10 cellular contexts compared by ENCODE assay signal in genomic region chr11:75371930-75372876, GRCh38. TPM values are rescaled to one million over a fixed set of nuclear protein-coding genes. Genes with fewer than 3 reads are reported as not detected.
DNase-seq lines count a peak whose midpoint lies in the region; ATAC-seq and TF ChIP-seq lines count a peak whose summit lies in the region.
"Had no signal": no experiment of that assay in that cellular context is flagged by ENCODE, and none has a peak within 500 bp of the region (broad histone marks: within the 10 kb centered on the region; RNA-seq: fewer than 3 reads in every experiment).

No MANE protein-coding gene starts in this region.

- H3K79me2 ChIP-seq in mesendoderm (ENCODE audit: control insufficient read depth, insufficient read depth, low read length) = no peaks in the 10 kb centered on the region

- no peak overlapping the region for H2BK5ac ChIP-seq in mesendoderm (ENCODE audit: low read length)

- peak overlapping the region; percentile 10 for H3K56ac ChIP-seq in mesendoderm (ENCODE audit: low read length)

- ATAC-seq in Right ventricle myocardium superior (ENCODE audit: poor library complexity) (peak; percentile 68), HG02884 (IDR thresholded peaks at IDR 0.05; ENCODE audit: unreplicated experiment) (no peak)
- ATAC-seq: psoas muscle had no signal

- H3K27me3 ChIP-seq in mesendoderm (ENCODE audit: insufficient read depth, low read length, poor library complexity) (no peaks in the 10 kb centered on the region), adrenal gland (no peaks in the 10 kb centered on the region)

- no peak for DNase-seq in Right ventricle myocardium superior
- DNase-seq in cardiac septum (ENCODE audit: low spot score) = no peak
- peak; percentile 15 for DNase-seq in astrocyte of the hippocampus (ENCODE audit: low read depth, low spot score)
- DNase-seq in mesendoderm = no peak
- DNase-seq in adrenal gland = no peak
- DNase-seq in AML-193 (lab: John Stamatoyannopoulos, UW) = no peak
- no peak for DNase-seq in NCI-H1105 treated with DMSO at 0.1 percent for 48 hours (lab: John Stamatoyannopoulos, UW)
- DNase-seq: activated CD4-positive, alpha-beta T cell treated with anti-CD3 and anti-CD28 coated beads for 4 hours; psoas muscle had no signal

- no peak for TF ChIP-seq CTCF in adrenal gland (IDR thresholded peaks at IDR 0.05)

- no peak overlapping the region for H3K27ac ChIP-seq in mesendoderm (ENCODE audit: low read depth, low read length)
- no peak overlapping the region for H3K27ac ChIP-seq in adrenal gland
- H3K27ac ChIP-seq: psoas muscle had no signal

- H3K4me3 ChIP-seq in mesendoderm (ENCODE audit: low read length) = no peak overlapping the region
- no peak overlapping the region for H3K4me3 ChIP-seq in adrenal gland
- H3K4me3 ChIP-seq: psoas muscle had no signal

- peaks cover 2% of the 10 kb centered on the region for H3K4me1 ChIP-seq in mesendoderm (ENCODE audit: control insufficient read depth, low read depth, low read length)
- H3K4me1 ChIP-seq in adrenal gland (replicated peaks in 1 of 2) = peaks cover 0 to 4% of the 10 kb centered on the region in 2 donors
- H3K4me1 ChIP-seq: psoas muscle had no signal

- no peak for TF ChIP-seq POLR2A in adrenal gland (IDR thresholded peaks at IDR 0.05)

- H3K9me3 ChIP-seq in adrenal gland (replicated peaks in 1 of 3) = no peaks in the 10 kb centered on the region
- H3K9me3 ChIP-seq: psoas muscle had no signal

- no peaks in the 10 kb centered on the region for H3K79me1 ChIP-seq in mesendoderm (ENCODE audit: low read length)

- intact Hi-C loops in Right ventricle myocardium superior (cut with DNase I) = no loop called here
- intact Hi-C loops in cardiac septum (cut with DNase I) = no loop called here
- intact Hi-C loops in adrenal gland (cut with DNase I) = loop anchor here in 1 of 2 donors (10.0 kb wide), 1 partner anchor 607 kb away; no protein-coding TSS in a partner anchor

- H3K23ac ChIP-seq in mesendoderm (ENCODE audit: low read length) = peak overlapping the region; percentile 80

- no peak overlapping the region for H2BK120ac ChIP-seq in mesendoderm (ENCODE audit: low read depth, low read length)

- H3K18ac ChIP-seq in mesendoderm (ENCODE audit: low read length) = no peak overlapping the region

- H2BK15ac ChIP-seq in mesendoderm (replicated peaks; ENCODE audit: low read depth) = no peak overlapping the region

- no peak overlapping the region for H3K4me2 ChIP-seq in mesendoderm (ENCODE audit: low read length)

- WGBS in mesendoderm (ENCODE audit: extremely low coverage, insufficient coverage, low lambda C conversion rate) = no CpG with 5 or more reads among the region's 8 CpGs
- WGBS in adrenal gland, 4 donors = 55 to 62% (median 59%) methylated on average over 7 to 8 of the region's 8 CpGs

- H3K36me3 ChIP-seq in mesendoderm (ENCODE audit: control insufficient read depth, insufficient read depth, low read length) = no peaks in the 10 kb centered on the region
- no peaks in the 10 kb centered on the region for H3K36me3 ChIP-seq in adrenal gland (replicated peaks in 1 of 2)

- H4K8ac ChIP-seq in mesendoderm (ENCODE audit: low read depth, low read length) = no peak overlapping the region

- H4K5ac ChIP-seq in mesendoderm (ENCODE audit: low read length) = no peak overlapping the region

- H3K4ac ChIP-seq in mesendoderm (ENCODE audit: low read depth, low read length) = no peak overlapping the region

- H3K9ac ChIP-seq in mesendoderm (ENCODE audit: low read length) = peak overlapping the region; percentile 24

- H2AK5ac ChIP-seq in mesendoderm (ENCODE audit: low read length) = peak overlapping the region; percentile 14

RNA-seq across cellular contexts. Expression of gene ARRB1, which starts 20.7 kb away (rescaled TPM):
- 24.6 TPM for total RNA-seq in Right ventricle myocardium superior
- total RNA-seq in cardiac septum = 21.4 TPM
- polyA plus RNA-seq in mesendoderm (2013, experiment 1 of 2) = 42.6 TPM
- 43.2 TPM for polyA plus RNA-seq in mesendoderm (2013, experiment 2 of 2)
- 10 to 100 TPM; 23.7 to 53.7 (median 32.0) TPM for total RNA-seq in adrenal gland
- 10 to 100 TPM in 1 of 3 donors, 1 to 10 TPM in 2; 4.9 to 15.2 (median 8.8) TPM for polyA plus RNA-seq in adrenal gland

RNA-seq across cellular contexts. Expression of gene RPS3, which starts 27.1 kb away (rescaled TPM):
- 827 TPM for total RNA-seq in Right ventricle myocardium superior
- total RNA-seq in cardiac septum = 717 TPM
- 6,635 TPM for polyA plus RNA-seq in mesendoderm (2013, experiment 1 of 2)
- polyA plus RNA-seq in mesendoderm (2013, experiment 2 of 2) = 6,755 TPM
- total RNA-seq in adrenal gland = 1,000 to 10,000 TPM in 7 of 8 donors, 100 to 1,000 TPM in 1; 776 to 1,829 (median 1,308) TPM
- 1,000 to 10,000 TPM; 1,074 to 1,454 (median 1,425) TPM for polyA plus RNA-seq in adrenal gland
